In genomic region chr3:23728651-23729117, GRCh38 we compare ENCODE assay signal across 14 cellular contexts.
A peak's percentile ranks its signal among the peaks of the same experiment; 100 is the strongest.
DNase-seq lines count a peak whose midpoint lies in the region; ATAC-seq and TF ChIP-seq lines count a peak whose summit lies in the region.
"Had no signal": no experiment of that assay in that cellular context is flagged by ENCODE, and none has a peak within 500 bp of the region (broad histone marks: within the 10 kb centered on the region; RNA-seq: fewer than 3 reads in every experiment).

No MANE protein-coding gene starts in this region.

- TF ChIP-seq POLR2A in HCT116 (IDR thresholded peaks at IDR 0.05; ENCODE audit: borderline replicate concordance, extremely low read depth, insufficient read depth, insufficient read length): no peak
- TF ChIP-seq POLR2A in transverse colon (IDR thresholded peaks at IDR 0.05): no peak

- in situ Hi-C loops in transverse colon (cut with MboI; ENCODE audit: low pct_ligation_motif_present in 1 of 4, low pct_unique_long_range_greater_than_20kb in 1 of 4, low sequenced_read_pairs in 3 of 4): no loop called here

- H3K79me1 ChIP-seq in trophoblast cell (ENCODE audit: low read length): peaks cover 2% of the 10 kb centered on the region

- H2AK5ac ChIP-seq in trophoblast cell (ENCODE audit: low read length): no peak overlapping the region

- no peaks in the 10 kb centered on the region for H3K27me3 Mint-ChIP-seq in Calu3 (ENCODE audit: unreplicated experiment)
- H3K27me3 Mint-ChIP-seq: effector memory CD8-positive, alpha-beta T cell had no signal

- peak overlapping the region; percentile 36 for H2BK120ac ChIP-seq in trophoblast cell (ENCODE audit: insufficient read depth, low read length, poor library complexity)

- H3K4ac ChIP-seq in trophoblast cell (ENCODE audit: low read depth, low read length): no peak overlapping the region

- H3K4me2 ChIP-seq in HCT116 (ENCODE audit: low read length): peak overlapping the region; percentile 2
- peak overlapping the region; percentile 7; the same call in 1 of the 2 replicates for H3K4me2 ChIP-seq in SK-N-SH
- H3K4me2 ChIP-seq in trophoblast cell (ENCODE audit: low read length): no peak overlapping the region

- H2BK12ac ChIP-seq in trophoblast cell (ENCODE audit: low read length): no peak overlapping the region

- RAD21 ChIA-PET in HCT116 (lab: Charles Lee; ENCODE audit: low non-redundant PET in 1 of 2, low total read pairs in 2 of 2, uncharacterized antibody in 2 of 2, unreplicated experiment in 2 of 2): no interaction called here

- H3F3A ChIP-seq in SK-N-SH (replicated peaks; ENCODE audit: insufficient read depth): no peaks in the 10 kb centered on the region

- H4K91ac ChIP-seq in trophoblast cell (ENCODE audit: low read depth, low read length): peak overlapping the region; percentile 28

- no peaks in the 10 kb centered on the region for H3K36me3 ChIP-seq in HCT116 (ENCODE audit: control insufficient read depth in 1 of 2, insufficient read depth in 2 of 2, low read length in 2 of 2)
- H3K36me3 ChIP-seq in SK-N-SH (replicated peaks in 1 of 2; ENCODE audit: control insufficient read depth in 1 of 2, insufficient read depth in 2 of 2, low read length in 1 of 2): no peaks in the 10 kb centered on the region
- no peaks in the 10 kb centered on the region for H3K36me3 ChIP-seq in trophoblast cell (ENCODE audit: control insufficient read depth in 1 of 2, insufficient read depth in 2 of 2, low read length in 2 of 2)
- H3K36me3 ChIP-seq in transverse colon: no peaks in the 10 kb centered on the region
- H3K36me3 ChIP-seq: BLaER1 treated with 17β-estradiol and CSF1 and Interleukin-3, amounts not matched to agents 10 nM and 100 nM; breast epithelium; thoracic aorta had no signal

- no peak overlapping the region for H3K23ac ChIP-seq in trophoblast cell (ENCODE audit: low read length)

- H3K27ac ChIP-seq in HCT116 (ENCODE audit: low read depth, low read length) (no peak overlapping the region), SK-N-SH (ENCODE audit: low read depth in 2 of 2, low read length in 1 of 2) (no peak overlapping the region), trophoblast cell (ENCODE audit: low read depth, low read length) (peak overlapping the region; percentile 33), transverse colon (no peak overlapping the region)
- H3K27ac ChIP-seq: BLaER1 treated with 17β-estradiol and CSF1 and Interleukin-3, amounts not matched to agents 10 nM and 100 nM; breast epithelium; thoracic aorta had no signal

- WGBS in SK-N-SH (ENCODE audit: low lambda C conversion rate): 96% methylated on average over 4 of the region's 4 CpGs
- WGBS in trophoblast cell (ENCODE audit: extremely low coverage, insufficient coverage, insufficient read length): no CpG with 5 or more reads among the region's 4 CpGs
- 66 to 92% methylated on average over 2 to 4 of the region's 4 CpGs for WGBS in transverse colon (ENCODE audit: low coverage in 1 of 2), 2 donors

- CTCF ChIA-PET in HCT116 (lab: Charles Lee) (no interaction called here), SK-N-SH (lab: Yijun Ruan, JAX) (interaction anchor here (1.0 to 1.3 kb wide), 3 partner anchors 15 to 80 kb away, joined by 3 to 4 read pairs (median 3); no protein-coding TSS in a partner anchor), Calu3 (lab: Charles Lee) (interaction anchor here (0.7 to 1.1 kb wide), 2 partner anchors 12 to 156 kb away, joined by 3 read pairs; no protein-coding TSS in a partner anchor)

- H4K20me1 ChIP-seq in HCT116 (ENCODE audit: insufficient read depth): no peaks in the 10 kb centered on the region
- H4K20me1 ChIP-seq in SK-N-SH (ENCODE audit: insufficient read depth): no peaks in the 10 kb centered on the region
- H4K20me1 ChIP-seq: BLaER1 treated with 17β-estradiol and CSF1 and Interleukin-3, amounts not matched to agents 10 nM and 100 nM had no signal

- BruUV-seq in HCT116 (replicated peaks; lab: Mats Ljungman, UMichigan) (no TSS peak), Calu3 (replicated peaks; lab: Mats Ljungman, UMichigan) (no TSS peak)

- H4K8ac ChIP-seq in trophoblast cell (ENCODE audit: low read depth, low read length): no peak overlapping the region

- H3K79me2 ChIP-seq in HCT116 (ENCODE audit: insufficient read depth, low read length) (no peaks in the 10 kb centered on the region), SK-N-SH (ENCODE audit: insufficient read depth) (no peaks in the 10 kb centered on the region), trophoblast cell (ENCODE audit: control insufficient read depth, insufficient read depth, low read length, poor library complexity) (no peaks in the 10 kb centered on the region)

- intact Hi-C loops in HCT116 (cut with micrococcal nuclease) (no loop called here), Right ventricle myocardium superior (cut with DNase I) (no loop called here), Calu3 (cut with micrococcal nuclease; ENCODE audit: unreplicated experiment) (no loop called here), transverse colon (cut with DNase I; ENCODE audit: low total_unique reads) (no loop called here)

- DNase-seq in HCT116 (ENCODE audit: low read depth, low spot score): no peak
- no peak for DNase-seq in SK-N-SH
- peak; percentile 62 for DNase-seq in fibroblast of peridontal ligament (ENCODE audit: extremely low read depth)
- peak; percentile 94 to 95 for DNase-seq in trophoblast cell
- DNase-seq in Right ventricle myocardium superior: no peak
- no peak for DNase-seq in Calu3
- no peak for DNase-seq in transverse colon
- DNase-seq: activated naive CD4-positive, alpha-beta T cell; effector memory CD8-positive, alpha-beta T cell; posterior cingulate gyrus had no signal

- no peak overlapping the region for H3K27ac Mint-ChIP-seq in Calu3 (ENCODE audit: unreplicated experiment)
- H3K27ac Mint-ChIP-seq: effector memory CD8-positive, alpha-beta T cell had no signal

- H2BK5ac ChIP-seq in trophoblast cell (ENCODE audit: low read depth, low read length, poor library complexity): no peak overlapping the region

- H3K4me3 Mint-ChIP-seq in Calu3 (ENCODE audit: low read depth, unreplicated experiment): no peak overlapping the region
- H3K4me3 Mint-ChIP-seq: effector memory CD8-positive, alpha-beta T cell had no signal

- TF ChIP-seq RAD21 in HCT116 (IDR thresholded peaks at IDR 0.05; ENCODE audit: low read depth) (no peak), SK-N-SH (IDR thresholded peaks at IDR 0.05; ENCODE audit: low read length) (no peak)

- ATAC-seq in HCT116: peak; percentile 48; the same call in 1 of the 2 replicates
- ATAC-seq in GM19324 (IDR thresholded peaks at IDR 0.05; ENCODE audit: low FRiP score, unreplicated experiment): no peak
- ATAC-seq in Right ventricle myocardium superior (ENCODE audit: poor library complexity): no peak
- ATAC-seq: effector memory CD8-positive, alpha-beta T cell had no signal

- no peaks in the 10 kb centered on the region for H3K27me3 ChIP-seq in HCT116 (ENCODE audit: insufficient read depth, low read length)
- H3K27me3 ChIP-seq in SK-N-SH (ENCODE audit: insufficient read depth): no peaks in the 10 kb centered on the region
- no peaks in the 10 kb centered on the region for H3K27me3 ChIP-seq in trophoblast cell (ENCODE audit: insufficient read depth, low read length)
- no peaks in the 10 kb centered on the region for H3K27me3 ChIP-seq in transverse colon
- H3K27me3 ChIP-seq: BLaER1 treated with 17β-estradiol and CSF1 and Interleukin-3, amounts not matched to agents 10 nM and 100 nM; breast epithelium had no signal

- POLR2A ChIA-PET in HCT116 (lab: Charles Lee) (interaction anchor here (1.3 kb wide), 1 partner anchor 12 kb away, joined by 3 read pairs; no protein-coding TSS in a partner anchor), SK-N-SH (lab: Yijun Ruan, JAX) (no interaction called here)

- H3K4me3 ChIP-seq in HCT116 (replicated peaks in 1 of 2; ENCODE audit: low read depth in 1 of 2, low read length in 2 of 2) (no peak overlapping the region), SK-N-SH (ENCODE audit: low read depth in 2 of 2, low read length in 1 of 2) (no peak overlapping the region), trophoblast cell (ENCODE audit: low read depth, low read length) (no peak overlapping the region), transverse colon (no peak overlapping the region)
- H3K4me3 ChIP-seq: BLaER1 treated with 17β-estradiol and CSF1 and Interleukin-3, amounts not matched to agents 10 nM and 100 nM; breast epithelium; thoracic aorta had no signal

- H3K9me3 ChIP-seq in HCT116 (ENCODE audit: control insufficient read depth in 1 of 2, insufficient read depth in 1 of 2, low read depth in 1 of 2, low read length in 2 of 2): no peaks in the 10 kb centered on the region
- no peaks in the 10 kb centered on the region for H3K9me3 ChIP-seq in SK-N-SH
- H3K9me3 ChIP-seq in trophoblast cell (ENCODE audit: insufficient read depth, low read depth, low read length): no peaks in the 10 kb centered on the region
- H3K9me3 ChIP-seq in transverse colon: no peaks in the 10 kb centered on the region
- H3K9me3 ChIP-seq: breast epithelium, thoracic aorta had no signal

- H3K9me2 ChIP-seq in HCT116 (ENCODE audit: insufficient read depth) (no peaks in the 10 kb centered on the region), SK-N-SH (no peaks in the 10 kb centered on the region)

- peak overlapping the region; percentile 47 for H3K14ac ChIP-seq in trophoblast cell (ENCODE audit: low read length)

- TF ChIP-seq CTCF in HCT116 (IDR thresholded peaks at IDR 0.05 in 2 of 3, conservative IDR thresholded peaks at IDR 0.05 in 1 of 3; ENCODE audit: borderline replicate concordance in 1 of 3, insufficient read depth in 1 of 3, low read depth in 2 of 3, low read length in 2 of 3) (no peak), SK-N-SH (IDR thresholded peaks at IDR 0.05) (no peak), Calu3 (IDR thresholded peaks at IDR 0.05; ENCODE audit: unreplicated experiment) (no peak), transverse colon (IDR thresholded peaks at IDR 0.05) (no peak)

- H3K4me1 ChIP-seq in HCT116 (ENCODE audit: control insufficient read depth in 1 of 2, insufficient read depth in 2 of 2, low read length in 2 of 2): peaks cover 13 to 34% of the 10 kb centered on the region in 2 experiments
- H3K4me1 ChIP-seq in SK-N-SH (ENCODE audit: control insufficient read depth in 1 of 2, insufficient read depth in 2 of 2, low read depth in 1 of 2, low read length in 1 of 2): 0 out of 4 replicates have a peak, but pooled peaks cover 0 to 4% of the 10 kb centered on the region in 2 experiments
- peaks cover 3 to 6% of the 10 kb centered on the region in 2 experiments for H3K4me1 ChIP-seq in trophoblast cell (ENCODE audit: control insufficient read depth in 1 of 2, insufficient read depth in 2 of 2, low read length in 2 of 2)
- no peaks in the 10 kb centered on the region for H3K4me1 ChIP-seq in transverse colon
- H3K4me1 ChIP-seq: breast epithelium had no signal

- H3K18ac ChIP-seq in trophoblast cell (ENCODE audit: low read length): no peak overlapping the region

- H4K12ac ChIP-seq in trophoblast cell (ENCODE audit: low read depth, low read length): no peak overlapping the region

- H3K9me3 Mint-ChIP-seq in Calu3 (ENCODE audit: low read depth, unreplicated experiment): peaks cover 4% of the 10 kb centered on the region
- H3K9me3 Mint-ChIP-seq: effector memory CD8-positive, alpha-beta T cell had no signal

- peaks cover 9% of the 10 kb centered on the region for H3K4me1 Mint-ChIP-seq in Calu3 (ENCODE audit: low read depth, unreplicated experiment)

- H2AFZ ChIP-seq in HCT116 (ENCODE audit: low read depth, low read length, poor library complexity, severe bottlenecking): peak overlapping the region; percentile 1
- no peak overlapping the region for H2AFZ ChIP-seq in SK-N-SH (ENCODE audit: low read depth)
- no peak overlapping the region for H2AFZ ChIP-seq in trophoblast cell (ENCODE audit: insufficient read depth, low read length, poor library complexity)

- no peaks in the 10 kb centered on the region for H3K36me3 Mint-ChIP-seq in Calu3 (ENCODE audit: insufficient read depth, unreplicated experiment)

- TF ChIP-seq EP300 in SK-N-SH (IDR thresholded peaks at IDR 0.05; ENCODE audit: borderline replicate concordance in 1 of 2, low read depth in 1 of 2, low read length in 1 of 2) (no peak), transverse colon (IDR thresholded peaks at IDR 0.05; ENCODE audit: low read depth) (no peak)

- H3K9ac ChIP-seq in HCT116 (ENCODE audit: low read length) (no peak overlapping the region), SK-N-SH (no peak overlapping the region), trophoblast cell (ENCODE audit: low read length) (no peak overlapping the region)
- H3K9ac ChIP-seq: BLaER1 treated with 17β-estradiol and CSF1 and Interleukin-3, amounts not matched to agents 10 nM and 100 nM had no signal

Comparison
In these comparisons a context has a peak if more than half of its experiments do, and no peak if none do; other contexts are left out.
1. DNase-seq: peak in fibroblast of peridontal ligament (single experiment) and trophoblast cell (2 of 2); none in HCT116 (single experiment), SK-N-SH (single experiment), Right ventricle myocardium superior (single experiment), Calu3 (single experiment) and transverse colon (single experiment).